Comparison of ENCODE assay signal across 17 cellular contexts in the genomic region with DNA sequence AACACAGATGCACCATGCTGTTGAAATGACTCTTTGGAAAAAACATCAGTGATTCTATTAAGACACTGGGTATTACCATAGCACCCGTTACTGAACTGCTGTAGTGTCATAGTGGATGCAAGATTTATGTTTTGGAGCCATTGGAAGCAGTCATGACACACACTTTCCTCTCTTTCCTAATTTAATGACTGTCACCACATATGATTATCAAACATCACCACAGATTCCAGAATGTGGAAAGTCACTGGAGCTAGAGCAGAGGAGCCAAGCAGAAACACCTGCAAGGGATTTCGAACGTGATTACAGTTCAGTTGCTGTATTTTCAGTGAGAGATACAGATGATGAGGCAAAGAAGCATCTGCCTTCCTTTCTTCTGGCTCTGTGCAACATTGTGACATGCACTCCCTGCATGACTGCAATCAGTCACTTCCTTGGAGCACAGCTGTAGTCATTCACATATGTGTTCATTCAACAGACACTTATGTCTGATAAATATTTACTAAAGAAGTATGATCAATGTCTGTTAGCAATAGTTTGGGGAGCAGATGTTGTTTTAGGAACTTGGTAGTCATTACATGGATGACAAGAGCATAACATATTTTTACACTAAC.
DNase-seq lines count a peak whose midpoint lies in the region; ATAC-seq, FAIRE-seq and TF ChIP-seq lines count a peak whose summit lies in the region.
"Had no signal": no experiment of that assay in that cellular context is flagged by ENCODE, and none has a peak within 500 bp of the region (broad histone marks: within the 10 kb centered on the region; RNA-seq: fewer than 3 reads in every experiment).

No MANE protein-coding gene starts in this region.

- no peak overlapping the region for H3K23ac ChIP-seq in mesenchymal stem cell (ENCODE audit: low read length in 2 of 2)

- H3K14ac ChIP-seq in mesenchymal stem cell (ENCODE audit: low read length in 2 of 2): no peak overlapping the region

- no peak for DNase-seq in HepG2 (ENCODE audit: low spot score)
- DNase-seq in right lobe of liver: no peak
- DNase-seq in K562 (ENCODE audit: extremely low read depth in 1 of 4, low spot score in 3 of 4): no peak
- no peak for DNase-seq in mesenchymal stem cell
- DNase-seq in DMS79 (lab: John Stamatoyannopoulos, UW): no peak
- DNase-seq: C1 segment of cervical spinal cord; Caco-2; CD4-positive, alpha-beta memory T cell; DMS153; DND-41; GOT3; HFFc6 had no signal

- H3K79me2 ChIP-seq in HepG2 (ENCODE audit: insufficient read depth, low read length) (no peaks in the 10 kb centered on the region), K562 (ENCODE audit: control insufficient read depth, insufficient read depth, low read length) (no peaks in the 10 kb centered on the region)

- TF ChIP-seq EP300 in HepG2 (IDR thresholded peaks at IDR 0.05; ENCODE audit: low read depth in 2 of 2, low read length in 2 of 2) (no peak), HepG2 (CRISPR knock-in tag; IDR thresholded peaks at IDR 0.05; ENCODE audit: borderline replicate concordance) (no peak), K562 (IDR thresholded peaks at IDR 0.05; ENCODE audit: low read length) (no peak)

- peak overlapping the region; percentile 46 for H4K91ac ChIP-seq in mesenchymal stem cell (ENCODE audit: low read length)

- CTCF ChIA-PET in HepG2 (lab: Yijun Ruan, JAX; ENCODE audit: low intra/inter-chr PET ratio, low total read pairs) (no interaction called here), K562 (lab: Yijun Ruan, JAX; ENCODE audit: low intra/inter-chr PET ratio) (no interaction called here)

- no peak overlapping the region for H2AK5ac ChIP-seq in mesenchymal stem cell (ENCODE audit: low read length, severe bottlenecking)

- no peak overlapping the region for H3K27ac ChIP-seq in HepG2 (ENCODE audit: extremely low read length, insufficient read depth, low read length)
- H3K27ac ChIP-seq in right lobe of liver: no peak overlapping the region
- H3K27ac ChIP-seq in K562 (ENCODE audit: extremely low read depth, low read depth, low read length): no peak overlapping the region
- H3K27ac ChIP-seq in mesenchymal stem cell (ENCODE audit: low read length, poor library complexity, severe bottlenecking): no peak overlapping the region

- H2BK15ac ChIP-seq in mesenchymal stem cell (ENCODE audit: low read depth, poor library complexity, severe bottlenecking): no peak overlapping the region

- no peaks in the 10 kb centered on the region for H3K4me1 ChIP-seq in HepG2 (ENCODE audit: insufficient read depth, low read length)
- H3K4me1 ChIP-seq in right lobe of liver: no peaks in the 10 kb centered on the region
- H3K4me1 ChIP-seq in K562 (replicated peaks in 1 of 2; ENCODE audit: control insufficient read depth in 2 of 2, insufficient read depth in 2 of 2, low read length in 2 of 2): peaks cover 0 to 2% of the 10 kb centered on the region in 2 experiments; a peak in 1 of 5 replicates
- H3K4me1 ChIP-seq in mesenchymal stem cell (ENCODE audit: control insufficient read depth, insufficient read depth, low read depth, low read length): no peaks in the 10 kb centered on the region
- H3K4me1 ChIP-seq: Caco-2, HAP-1 had no signal

- H3K4me2 ChIP-seq in HepG2 (ENCODE audit: low read depth, low read length): no peak overlapping the region
- H3K4me2 ChIP-seq in K562 (ENCODE audit: insufficient read depth, low read length): no peak overlapping the region
- no peak overlapping the region for H3K4me2 ChIP-seq in mesenchymal stem cell (ENCODE audit: low read length, poor library complexity, severe bottlenecking)

- in situ Hi-C loops in HepG2 (cut with HindIII; ENCODE audit: extremely low pct_ligation_motif_present, low pct_unique_long_range_greater_than_20kb) (no loop called here), K562 (cut with MboI) (no loop called here)

- no peak overlapping the region for H2BK120ac ChIP-seq in mesenchymal stem cell (ENCODE audit: low read depth, low read length)

- H3K36me3 ChIP-seq in HepG2 (replicated peaks in 1 of 2; ENCODE audit: control insufficient read depth in 1 of 2, insufficient read depth in 2 of 2, low read length in 2 of 2) (no peaks in the 10 kb centered on the region), right lobe of liver (no peaks in the 10 kb centered on the region), K562 (ENCODE audit: control insufficient read depth, insufficient read depth, low read length) (no peaks in the 10 kb centered on the region), mesenchymal stem cell (ENCODE audit: control insufficient read depth in 1 of 2, insufficient read depth in 2 of 2, low read depth in 1 of 2, low read length in 2 of 2) (no peaks in the 10 kb centered on the region)
- H3K36me3 ChIP-seq: HAP-1 had no signal

- WGBS in HepG2 (ENCODE audit: low lambda C conversion rate): 0% methylated on average over 3 of the region's 3 CpGs
- 31% methylated on average over 3 of the region's 3 CpGs for WGBS in right lobe of liver (ENCODE audit: insufficient coverage, low coverage, low lambda C conversion rate, missing lambda C conversion rate)
- WGBS in K562 (ENCODE audit: insufficient coverage, low coverage, missing lambda C conversion rate): 2% methylated on average over 3 of the region's 3 CpGs
- WGBS in mesenchymal stem cell: 49% methylated on average over 3 of the region's 3 CpGs

- H3K4me3 ChIP-seq in HepG2 (replicated peaks in 1 of 3; ENCODE audit: insufficient read depth in 1 of 3, low read depth in 2 of 3, low read length in 3 of 3) (no peak overlapping the region), right lobe of liver (no peak overlapping the region), K562 (no peak overlapping the region), mesenchymal stem cell (ENCODE audit: insufficient read depth in 1 of 2, low read depth in 1 of 2, low read length in 2 of 2) (no peak overlapping the region)
- H3K4me3 ChIP-seq: HAP-1 had no signal

- no peaks in the 10 kb centered on the region for H3K27me3 ChIP-seq in HepG2 (ENCODE audit: control insufficient read depth in 1 of 2, insufficient read depth in 2 of 2, low read length in 2 of 2)
- no peaks in the 10 kb centered on the region for H3K27me3 ChIP-seq in right lobe of liver
- H3K27me3 ChIP-seq in K562 (ENCODE audit: control insufficient read depth in 2 of 2, insufficient read depth in 2 of 2, low read length in 2 of 2): peaks cover 0 to 5% of the 10 kb centered on the region in 2 experiments; a peak in 1 of 5 replicates
- peaks cover 0 to 3% of the 10 kb centered on the region in 2 experiments for H3K27me3 ChIP-seq in mesenchymal stem cell (ENCODE audit: control insufficient read depth in 1 of 2, insufficient read depth in 1 of 2, low read length in 2 of 2)

- H4K8ac ChIP-seq in mesenchymal stem cell (ENCODE audit: low read length): no peak overlapping the region

- no peaks in the 10 kb centered on the region for H3K79me1 ChIP-seq in mesenchymal stem cell (replicated peaks; ENCODE audit: low read length, poor library complexity, severe bottlenecking)

- H3K18ac ChIP-seq in mesenchymal stem cell (ENCODE audit: low read depth in 1 of 2, low read length in 2 of 2): no peak overlapping the region

- POLR2A ChIA-PET in HepG2 (lab: Yijun Ruan, JAX): no interaction called here
- POLR2A ChIA-PET in K562 (lab: Yijun Ruan, JAX): interaction anchor here (1.1 kb wide), 1 partner anchor 8 kb away, joined by 3 read pairs; no protein-coding TSS in a partner anchor

- H2BK12ac ChIP-seq in mesenchymal stem cell (ENCODE audit: low read length in 2 of 2): no peak overlapping the region

- H4K20me1 ChIP-seq in HepG2 (ENCODE audit: insufficient read depth, low read length): no peaks in the 10 kb centered on the region
- H4K20me1 ChIP-seq in K562 (replicated peaks; ENCODE audit: control insufficient read depth, insufficient read depth, low read length): no peaks in the 10 kb centered on the region

- TF ChIP-seq POLR2A in HepG2 (IDR thresholded peaks at IDR 0.05; ENCODE audit: insufficient read depth in 1 of 2, low read depth in 2 of 2, low read length in 2 of 2) (no peak), right lobe of liver (IDR thresholded peaks at IDR 0.05) (no peak), K562 (conservative IDR thresholded peaks at IDR 0.05) (no peak)

- no peak for ATAC-seq in HepG2
- no peak for ATAC-seq in right lobe of liver
- no peak for ATAC-seq in K562
- no peak for ATAC-seq in GM19023 (IDR thresholded peaks at IDR 0.05; ENCODE audit: unreplicated experiment)

- no peak for TF ChIP-seq RAD21 in HepG2 (CRISPR knock-in tag; IDR thresholded peaks at IDR 0.05)
- TF ChIP-seq RAD21 in K562 (CRISPR knock-in tag; conservative IDR thresholded peaks at IDR 0.05 in 1 of 2, IDR thresholded peaks at IDR 0.05 in 1 of 2): no peak

- no peaks in the 10 kb centered on the region for H3K9me1 ChIP-seq in K562 (ENCODE audit: control insufficient read depth, insufficient read depth, low read length)

- H2BK5ac ChIP-seq in mesenchymal stem cell (ENCODE audit: low read depth, low read length, poor library complexity, severe bottlenecking): no peak overlapping the region

- H3K9ac ChIP-seq in HepG2 (ENCODE audit: insufficient read depth, low read depth, low read length) (no peak overlapping the region), K562 (ENCODE audit: insufficient read depth in 1 of 2, low read depth in 2 of 2, low read length in 2 of 2) (no peak overlapping the region), mesenchymal stem cell (ENCODE audit: low read length) (no peak overlapping the region)

- BruUV-seq in HepG2 (replicated peaks; lab: Mats Ljungman, UMichigan) (no TSS peak), K562 (replicated peaks; lab: Mats Ljungman, UMichigan) (no TSS peak)

- FAIRE-seq in HepG2 (lab: Jason Lieb, UNC) (no peak), K562 (lab: Jason Lieb, UNC) (no peak)
- FAIRE-seq: G401.6, GM12892, H54 had no signal

- intact Hi-C loops in HepG2 (cut with micrococcal nuclease; ENCODE audit: unreplicated experiment) (no loop called here), right lobe of liver (cut with DNase I) (no loop called here), K562 (cut with micrococcal nuclease) (no loop called here)

- TF ChIP-seq CTCF in HepG2 (CRISPR knock-in tag; IDR thresholded peaks at IDR 0.05) (no peak), right lobe of liver (IDR thresholded peaks at IDR 0.05) (no peak), K562 (IDR thresholded peaks at IDR 0.05 in 2 of 3, conservative IDR thresholded peaks at IDR 0.05 in 1 of 3; ENCODE audit: insufficient read depth in 2 of 3, low read depth in 1 of 3, low read length in 3 of 3) (no peak)

- H3K4ac ChIP-seq in mesenchymal stem cell (ENCODE audit: low read depth in 1 of 2, low read length in 2 of 2): no peak overlapping the region

- H3K9me3 ChIP-seq in HepG2 (ENCODE audit: low read length) (no peaks in the 10 kb centered on the region), right lobe of liver (no peaks in the 10 kb centered on the region), K562 (replicated peaks; ENCODE audit: control insufficient read depth, insufficient read depth, low read depth, low read length) (no peaks in the 10 kb centered on the region), mesenchymal stem cell (ENCODE audit: control insufficient read depth, low read length) (no peaks in the 10 kb centered on the region)
- H3K9me3 ChIP-seq: Caco-2, HAP-1 had no signal

- H2AFZ ChIP-seq in HepG2 (ENCODE audit: low read length) (no peak overlapping the region), K562 (ENCODE audit: low read depth, low read length) (no peak overlapping the region), mesenchymal stem cell (ENCODE audit: low read depth, low read length) (no peak overlapping the region)

TF ChIP-seq in HepG2, 621 proteins besides CTCF, POLR2A, EP300 and RAD21 (continues in another document):
- TF ChIP-seq SMARCC2 (IDR thresholded peaks at IDR 0.05): no peak

Comparison
In these comparisons a context has a peak if more than half of its experiments do, and no peak if none do; other contexts are left out.
1. Of the 241 proteins assayed by ChIP-seq in both HepG2 and K562: peak only in HepG2: none; only in K562: FOSL1 and MEIS2; in both: none; in neither: 235; mixed calls (peak in some experiments, not most) for 4.